Comparison of ENCODE assay signal across 17 cellular contexts in genomic region chr12:88266851-88267360, GRCh38.
DNase-seq lines count a peak whose midpoint lies in the region; ATAC-seq and TF ChIP-seq lines count a peak whose summit lies in the region.
"Had no signal": no experiment of that assay in that cellular context is flagged by ENCODE, and none has a peak within 500 bp of the region (broad histone marks: within the 10 kb centered on the region; RNA-seq: fewer than 3 reads in every experiment).

No MANE protein-coding gene starts in this region.

- peak overlapping the region; percentile 67 for H3K27ac ChIP-seq in VCaP
- H3K27ac ChIP-seq in osteoblast (ENCODE audit: low read depth, low read length): no peak overlapping the region
- H3K27ac ChIP-seq: foreskin keratinocyte, right lobe of liver had no signal

- no peak overlapping the region for H3K4me3 ChIP-seq in HFF-Myc (replicated peaks; ENCODE audit: low read depth, low read length)
- H3K4me3 ChIP-seq in osteoblast (ENCODE audit: insufficient read depth, low read length): no peak overlapping the region
- H3K4me3 ChIP-seq: lung, right lobe of liver had no signal

- no peaks in the 10 kb centered on the region for H4K20me1 ChIP-seq in osteoblast (ENCODE audit: insufficient read depth, low read length)

- DNase-seq in DMS79 (lab: John Stamatoyannopoulos, UW) (peak; percentile 71), HFF-Myc (ENCODE audit: extremely low read depth, low read depth) (peak; percentile 35), osteoblast (ENCODE audit: insufficient read length, low spot score, missing footprints) (peak; percentile 1)
- DNase-seq in activated naive CD4-positive, alpha-beta T cell treated with anti-CD3 and anti-CD28 coated beads, Interleukin-2, amount 50 U/mL, for 16 hours: no peak
- DNase-seq: activated CD4-positive, alpha-beta T cell treated with anti-CD3 and anti-CD28 coated beads for 48 hours; cortex of kidney; foreskin keratinocyte; KBM-7; NCI-H1048; NCI-H226; occipital lobe; right lobe of liver had no signal

- no peaks in the 10 kb centered on the region for H3K27me3 ChIP-seq in osteoblast (ENCODE audit: insufficient read depth, low read length)
- H3K27me3 ChIP-seq: foreskin keratinocyte, right lobe of liver had no signal

- no peak overlapping the region for H2AFZ ChIP-seq in osteoblast (ENCODE audit: low read length)

- no peaks in the 10 kb centered on the region for H3K36me3 ChIP-seq in osteoblast (ENCODE audit: insufficient read depth, low read length)
- H3K36me3 ChIP-seq: right lobe of liver had no signal

- no peaks in the 10 kb centered on the region for H3K9me3 ChIP-seq in osteoblast (ENCODE audit: low read depth, low read length)
- H3K9me3 ChIP-seq: right lobe of liver had no signal

- no peaks in the 10 kb centered on the region for H3K79me2 ChIP-seq in osteoblast (ENCODE audit: insufficient read depth, low read length)

- no peak overlapping the region for H3K4me2 ChIP-seq in osteoblast (ENCODE audit: insufficient read depth, low read length)

- H3K4me1 ChIP-seq in osteoblast (ENCODE audit: insufficient read depth, low read length): no peaks in the 10 kb centered on the region
- H3K4me1 ChIP-seq: foreskin keratinocyte, right lobe of liver had no signal

- ATAC-seq in GM21737 (IDR thresholded peaks at IDR 0.05; ENCODE audit: unreplicated experiment) (no peak), GM18520 (IDR thresholded peaks at IDR 0.05; ENCODE audit: unreplicated experiment) (no peak)
- ATAC-seq: foreskin keratinocyte; stimulated activated effector memory CD8-positive, alpha-beta T cell treated with anti-CD3 and anti-CD28 coated beads, Interleukin-12 subunit alpha, Interleukin-12 subunit beta, amount 100 ng/mL, for 72 hours had no signal

- TF ChIP-seq CTCF in HFF-Myc (IDR thresholded peaks at IDR 0.05; ENCODE audit: low read depth, low read length, missing control alignments) (no peak), VCaP (conservative IDR thresholded peaks at IDR 0.05) (no peak), osteoblast (IDR thresholded peaks at IDR 0.05; ENCODE audit: extremely low read depth, low read depth, low read length) (no peak)
